19 cellular contexts compared by ENCODE assay signal in genomic region chr2:30710016-30710415, GRCh38.
DNase-seq lines count a peak whose midpoint lies in the region; ATAC-seq and TF ChIP-seq lines count a peak whose summit lies in the region.
"Had no signal": no experiment of that assay in that cellular context is flagged by ENCODE, and none has a peak within 500 bp of the region (broad histone marks: within the 10 kb centered on the region; RNA-seq: fewer than 3 reads in every experiment).

No MANE protein-coding gene starts in this region.

- H3K9me3 ChIP-seq in right atrium auricular region (no peaks in the 10 kb centered on the region), esophagus muscularis mucosa (no peaks in the 10 kb centered on the region), adrenal gland (replicated peaks in 1 of 3) (no peaks in the 10 kb centered on the region)
- H3K9me3 ChIP-seq: BE2C had no signal

- WGBS in esophagus muscularis mucosa = 92% methylated on average over 4 of the region's 4 CpGs
- 84 to 100% (median 91%) methylated on average over 2 to 4 of the region's 4 CpGs for WGBS in adrenal gland, 4 donors

- H3K36me3 ChIP-seq in right atrium auricular region (no peaks in the 10 kb centered on the region), esophagus muscularis mucosa (no peaks in the 10 kb centered on the region), adrenal gland (replicated peaks in 1 of 2) (no peaks in the 10 kb centered on the region)
- H3K36me3 ChIP-seq: BE2C, HAP-1 had no signal

- TF ChIP-seq EP300 in esophagus muscularis mucosa (IDR thresholded peaks at IDR 0.05) = no peak

- intact Hi-C loops in left ventricle myocardium superior (cut with micrococcal nuclease) (loop anchor here (5.0 kb wide), 2 partner anchors 462 to 622 kb away; no protein-coding TSS in a partner anchor), esophagus muscularis mucosa (cut with DNase I) (loop anchor here (2.0 to 10.0 kb wide), 2 partner anchors 501 to 815 kb away; no protein-coding TSS in a partner anchor), adrenal gland (cut with DNase I) (loop anchor here (5.0 to 10.0 kb wide), 4 partner anchors 155 to 622 kb away; no protein-coding TSS in a partner anchor)

- H3K27ac ChIP-seq in right atrium auricular region (no peak overlapping the region), esophagus muscularis mucosa (replicated peaks in 1 of 4) (no peak overlapping the region), adrenal gland (no peak overlapping the region)

- TF ChIP-seq CTCF in right atrium auricular region (IDR thresholded peaks at IDR 0.05) (no peak), esophagus muscularis mucosa (IDR thresholded peaks at IDR 0.05) (no peak), adrenal gland (IDR thresholded peaks at IDR 0.05) (no peak)

- H3K4me1 ChIP-seq in right atrium auricular region (peaks cover 0 to 19% of the 10 kb centered on the region in 2 donors), esophagus muscularis mucosa (peaks cover 17 to 46% (median 32%) of the 10 kb centered on the region in 4 donors), adrenal gland (replicated peaks in 1 of 2) (no peaks in the 10 kb centered on the region)

- TF ChIP-seq POLR2A in esophagus muscularis mucosa (IDR thresholded peaks at IDR 0.05; ENCODE audit: low read depth) (no peak), adrenal gland (IDR thresholded peaks at IDR 0.05) (no peak)

- no peaks in the 10 kb centered on the region for H3K27me3 ChIP-seq in right atrium auricular region
- H3K27me3 ChIP-seq in esophagus muscularis mucosa = no peaks in the 10 kb centered on the region
- H3K27me3 ChIP-seq in adrenal gland = peaks cover 4% of the 10 kb centered on the region
- H3K27me3 ChIP-seq: BE2C had no signal

- peak; percentile 40 for DNase-seq in right atrium auricular region (ENCODE audit: low spot score)
- no peak for DNase-seq in left ventricle myocardium superior
- peak; percentile 87 for DNase-seq in esophagus muscularis mucosa (ENCODE audit: extremely low spot score)
- DNase-seq in retina = peak; percentile 0
- DNase-seq in cerebellum (ENCODE audit: low spot score) = no peak
- DNase-seq in Kasumi-1 (lab: John Stamatoyannopoulos, UW) = no peak
- no peak for DNase-seq in adrenal gland
- DNase-seq: BE2C; CD4-positive, CD25-positive, alpha-beta regulatory T cell; DMS79; MM.1S; NCI-H1048; NCI-H1417 treated with DMSO at 0.1 percent for 48 hours; NCI-H187; NCI-H446; NCI-H526 treated with DMSO at 0.1 percent for 48 hours; OCI-M1 had no signal

- H3K4me3 ChIP-seq in right atrium auricular region = no peak overlapping the region
- no peak overlapping the region for H3K4me3 ChIP-seq in esophagus muscularis mucosa
- H3K4me3 ChIP-seq in adrenal gland = no peak overlapping the region
- H3K4me3 ChIP-seq: HAP-1, K562 had no signal

- no peak for ATAC-seq in left ventricle myocardium superior
- ATAC-seq: K562 had no signal

Comparison
In these comparisons a context has a peak if more than half of its experiments do, and no peak if none do; other contexts are left out.
1. DNase-seq: peak in right atrium auricular region (single experiment), esophagus muscularis mucosa (single experiment) and retina (single experiment); none in left ventricle myocardium superior (single experiment), cerebellum (single experiment), Kasumi-1 (0 of 2) and adrenal gland (0 of 7).